In the genomic region with DNA sequence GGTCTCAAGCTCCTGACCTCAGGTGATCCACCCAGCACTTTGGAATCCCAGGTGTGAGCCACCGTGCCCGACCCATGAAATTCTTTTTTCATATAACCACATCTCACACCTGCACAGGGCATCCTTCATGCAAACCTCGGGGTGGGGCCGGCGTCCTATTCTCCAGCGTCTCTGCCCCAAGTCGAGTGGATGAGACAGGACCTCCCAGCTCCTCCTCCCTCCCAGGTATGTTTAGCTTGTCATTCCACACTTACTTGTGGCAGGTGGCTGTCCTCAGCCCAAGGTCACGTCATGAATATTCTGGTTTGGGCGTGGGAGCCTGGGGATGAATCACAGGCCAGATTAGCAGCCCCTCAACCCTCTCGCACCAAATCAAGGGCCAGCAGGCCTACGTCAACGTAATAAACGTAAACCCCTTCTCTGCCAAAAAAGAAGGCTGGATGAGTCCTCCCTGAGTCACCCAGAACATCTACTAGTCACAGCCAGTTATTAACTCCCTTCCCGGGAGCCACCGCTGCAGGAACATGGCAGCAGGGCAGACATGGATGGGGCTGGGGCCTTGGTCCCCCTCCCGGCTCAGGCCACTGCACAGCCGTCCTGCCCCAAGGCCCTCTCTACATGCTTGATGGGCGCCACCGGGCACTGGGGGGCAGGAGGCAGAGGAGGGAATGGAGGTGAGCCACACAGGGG, we compare ENCODE assay signal across 15 cellular contexts.
A peak's percentile ranks its signal among the peaks of the same experiment; 100 is the strongest.
DNase-seq lines count a peak whose midpoint lies in the region; ATAC-seq and TF ChIP-seq lines count a peak whose summit lies in the region.
"Had no signal": no experiment of that assay in that cellular context is flagged by ENCODE, and none has a peak within 500 bp of the region (broad histone marks: within the 10 kb centered on the region; RNA-seq: fewer than 3 reads in every experiment).

No MANE protein-coding gene starts in this region.

- no peak for ATAC-seq in Right ventricle myocardium superior (ENCODE audit: poor library complexity)
- no peak for ATAC-seq in Right ventricle myocardium inferior
- no peak for ATAC-seq in left lobe of liver
- no peak for ATAC-seq in GM18858 (IDR thresholded peaks at IDR 0.05; ENCODE audit: unreplicated experiment)
- ATAC-seq: activated T-helper 17 cell treated with anti-CD3 and anti-CD28 coated beads, Interleukin-2, amount 50 U/mL, for 72 hours had no signal

- H3K9ac ChIP-seq in smooth muscle cell (ENCODE audit: low read depth): no peak overlapping the region

- no peak overlapping the region for H3K4me2 ChIP-seq in smooth muscle cell

- no peak overlapping the region for H3K4me3 ChIP-seq in smooth muscle cell
- H3K4me3 ChIP-seq: thyroid gland had no signal

- H3K27me3 ChIP-seq in smooth muscle cell (ENCODE audit: low read depth): peaks cover 14% of the 10 kb centered on the region
- H3K27me3 ChIP-seq: thyroid gland had no signal

- no peak for TF ChIP-seq CTCF in RWPE1 (conservative IDR thresholded peaks at IDR 0.05; ENCODE audit: low read depth)
- no peak for TF ChIP-seq CTCF in smooth muscle cell (IDR thresholded peaks at IDR 0.05; ENCODE audit: borderline replicate concordance, insufficient read depth, poor library complexity, severe bottlenecking)

- H3F3A ChIP-seq in smooth muscle cell (ENCODE audit: low read depth): no peaks in the 10 kb centered on the region

- CTCF ChIA-PET in RWPE1 (lab: Yijun Ruan, JAX): interaction anchor here (0.7 kb wide), 1 partner anchor 742 kb away, joined by 4 read pairs; no protein-coding TSS in a partner anchor

- H2AFZ ChIP-seq in smooth muscle cell (ENCODE audit: low read depth): no peak overlapping the region

- no peaks in the 10 kb centered on the region for H3K36me3 ChIP-seq in smooth muscle cell (ENCODE audit: low read depth)
- H3K36me3 ChIP-seq: thyroid gland had no signal

- WGBS in smooth muscle cell (ENCODE audit: low lambda C conversion rate): 83% methylated on average over 19 of the region's 19 CpGs

- DNase-seq in Right ventricle myocardium superior: peak; percentile 17
- DNase-seq in Right ventricle myocardium inferior (ENCODE audit: missing footprints): no peak
- DNase-seq in RWPE1 (ENCODE audit: low spot score): peak; percentile 86
- DNase-seq in islet precursor cell: peak; percentile 35
- DNase-seq in ureter (ENCODE audit: low spot score): peak; percentile 32
- DNase-seq in left lobe of liver (ENCODE audit: low spot score): no peak
- no peak for DNase-seq in smooth muscle cell (lab: John Stamatoyannopoulos, UW; ENCODE audit: unreplicated experiment)
- DNase-seq: activated CD4-positive, alpha-beta T cell treated with anti-CD3 and anti-CD28 coated beads, Interleukin-2, amount 50 U/mL, for 48 hours; dermis blood vessel endothelial cell; NCI-H2107; stimulated activated CD4-positive, alpha-beta T cell treated with anti-CD3 and anti-CD28 coated beads, Interleukin-4, amount 100 ng/mL, for 24 hours; thyroid gland had no signal

- POLR2A ChIA-PET in RWPE1 (lab: Yijun Ruan, JAX; ENCODE audit: low non-redundant PET): no interaction called here

- no peaks in the 10 kb centered on the region for H3K9me3 ChIP-seq in smooth muscle cell (replicated peaks; ENCODE audit: low read depth)
- H3K9me3 ChIP-seq: Caco-2, thyroid gland had no signal

- no peaks in the 10 kb centered on the region for H4K20me1 ChIP-seq in smooth muscle cell (ENCODE audit: low read depth)

- no peaks in the 10 kb centered on the region for H3K4me1 ChIP-seq in smooth muscle cell (ENCODE audit: low read depth)
- H3K4me1 ChIP-seq: Caco-2, thyroid gland had no signal

- H3K27ac ChIP-seq in RWPE1 (no peak overlapping the region), smooth muscle cell (ENCODE audit: low read depth) (no peak overlapping the region)
- H3K27ac ChIP-seq: thyroid gland had no signal

- intact Hi-C loops in Right ventricle myocardium superior (cut with DNase I) (no loop called here), Right ventricle myocardium inferior (cut with DNase I) (no loop called here)

- H3K79me2 ChIP-seq in smooth muscle cell (ENCODE audit: low read depth): no peaks in the 10 kb centered on the region

Comparison
In these comparisons a context has a peak if more than half of its experiments do, and no peak if none do; other contexts are left out.
1. DNase-seq: peak in Right ventricle myocardium superior (single experiment), RWPE1 (single experiment), islet precursor cell (single experiment) and ureter (single experiment); none in Right ventricle myocardium inferior (single experiment), left lobe of liver (single experiment) and smooth muscle cell (single experiment).